In the genomic region with DNA sequence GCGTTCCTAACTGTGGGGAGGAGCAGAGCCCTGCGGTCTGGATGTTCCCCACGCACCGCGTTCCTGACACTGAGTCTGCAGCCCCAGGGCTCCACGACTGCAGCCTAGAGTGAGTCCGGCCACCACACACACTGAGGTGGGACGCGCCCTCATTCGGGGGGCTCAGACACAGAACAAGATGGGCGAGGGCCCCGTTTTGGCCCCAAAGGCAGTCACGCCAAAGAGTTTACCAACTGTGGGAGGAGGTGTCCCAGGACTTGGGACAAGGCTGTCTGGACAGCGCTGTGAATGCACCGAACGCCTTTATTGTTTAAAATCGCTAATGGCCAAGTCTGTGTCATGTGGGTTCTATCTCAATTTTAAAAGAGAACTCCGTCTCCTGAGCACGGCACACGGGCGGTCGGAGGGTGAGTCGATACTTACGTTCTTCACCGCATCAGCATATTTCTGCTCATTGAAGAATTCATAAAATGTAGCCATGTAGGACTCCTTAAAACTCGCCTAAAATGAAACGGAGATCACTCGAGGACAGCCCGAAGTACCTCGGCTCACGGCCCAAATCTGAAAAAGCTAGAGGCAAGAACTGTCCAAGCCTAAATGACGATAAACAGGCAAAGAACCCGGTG, we compare ENCODE assay signal across 21 cellular contexts. TPM values are rescaled to one million over a fixed set of nuclear protein-coding genes. Genes with fewer than 3 reads are reported as not detected.
DNase-seq lines count a peak whose midpoint lies in the region; ATAC-seq and TF ChIP-seq lines count a peak whose summit lies in the region.
"Had no signal": no experiment of that assay in that cellular context is flagged by ENCODE, and none has a peak within 500 bp of the region (broad histone marks: within the 10 kb centered on the region; RNA-seq: fewer than 3 reads in every experiment).

No MANE protein-coding gene starts in this region.

- peaks cover 5% of the 10 kb centered on the region for H3K9me1 ChIP-seq in IMR-90 (ENCODE audit: insufficient read depth, low read length)

- no peak overlapping the region for H2BK15ac ChIP-seq in IMR-90 (ENCODE audit: low read depth, low read length)

- TF ChIP-seq POLR2A in IMR-90 (IDR thresholded peaks at IDR 0.05; ENCODE audit: low read depth, low read length), result no peak

- no peak for TF ChIP-seq RAD21 in IMR-90 (IDR thresholded peaks at IDR 0.05; ENCODE audit: low read length)

- H3K36me3 ChIP-seq in IMR-90 (ENCODE audit: control insufficient read depth, insufficient read depth, low read length) (peaks cover 60% of the 10 kb centered on the region), neural progenitor cell (no peaks in the 10 kb centered on the region)

- CTCF ChIA-PET in IMR-90 (lab: Yijun Ruan, JAX), result no interaction called here

- H3K4me1 Mint-ChIP-seq in activated naive CD4-positive, alpha-beta T cell treated with anti-CD3 and anti-CD28 coated beads, Interleukin-2, amount 50 U/mL, for 24 hours, result peaks cover 4% of the 10 kb centered on the region
- no peaks in the 10 kb centered on the region for H3K4me1 Mint-ChIP-seq in glutamatergic neuron (ENCODE audit: low read depth, unreplicated experiment)
- H3K4me1 Mint-ChIP-seq in neural progenitor cell, result no peaks in the 10 kb centered on the region

- H3K9me3 Mint-ChIP-seq in activated naive CD4-positive, alpha-beta T cell treated with anti-CD3 and anti-CD28 coated beads, Interleukin-2, amount 50 U/mL, for 24 hours, result no peaks in the 10 kb centered on the region
- H3K9me3 Mint-ChIP-seq in glutamatergic neuron (ENCODE audit: unreplicated experiment) (peaks cover 11% of the 10 kb centered on the region), neural progenitor cell (no peaks in the 10 kb centered on the region)
- H3K9me3 Mint-ChIP-seq: CD4-positive, CD25-positive, alpha-beta regulatory T cell; HFFc6 had no signal

- H4K20me1 ChIP-seq in IMR-90 (ENCODE audit: insufficient read depth, low read length), result peaks cover 12% of the 10 kb centered on the region
- H4K20me1 ChIP-seq in neural progenitor cell (ENCODE audit: low read depth), result no peaks in the 10 kb centered on the region

- H3K4me3 ChIP-seq in IMR-90 (ENCODE audit: insufficient read depth, low read depth, low read length), result no peak overlapping the region
- H3K4me3 ChIP-seq in neural progenitor cell, result no peak overlapping the region

- H3K79me2 ChIP-seq in neural progenitor cell (ENCODE audit: low read depth), result no peaks in the 10 kb centered on the region

- no peak overlapping the region for H2AFZ ChIP-seq in IMR-90 (replicated peaks; ENCODE audit: low read length, poor library complexity)
- no peak overlapping the region for H2AFZ ChIP-seq in neural progenitor cell (replicated peaks)

- H3K4ac ChIP-seq in IMR-90 (ENCODE audit: low read depth, low read length), result no peak overlapping the region

- no peaks in the 10 kb centered on the region for H3K27me3 ChIP-seq in IMR-90 (ENCODE audit: control insufficient read depth, insufficient read depth, low read length)
- no peaks in the 10 kb centered on the region for H3K27me3 ChIP-seq in neural progenitor cell

- POLR2A ChIA-PET in IMR-90 (lab: Charles Lee; ENCODE audit: unreplicated experiment), result no interaction called here

- H2BK120ac ChIP-seq in IMR-90 (ENCODE audit: low read depth, low read length), result no peak overlapping the region

- no peak for DNase-seq in activated naive CD4-positive, alpha-beta T cell treated with Interleukin-2 at 50 U/mL for 16 hours
- no peak for DNase-seq in IMR-90
- DNase-seq in glutamatergic neuron, result peak; percentile 4
- no peak for DNase-seq in neural progenitor cell (ENCODE audit: low spot score)
- DNase-seq in NCI-H2107 (lab: John Stamatoyannopoulos, UW), result no peak
- no peak for DNase-seq in HPDE6-E6E7 (ENCODE audit: extremely low spot score)
- DNase-seq: AML-193; CD4-positive, CD25-positive, alpha-beta regulatory T cell; DND-41; GDM1; GOT3; HFFc6; Karpas-422; NCI-H1105 treated with DMSO at 0.1 percent for 48 hours; NCI-H1930; NCI-H2171 treated with DMSO at 0.1 percent for 48 hours; NCI-H774; SHP77 had no signal

- H2BK20ac ChIP-seq in IMR-90 (ENCODE audit: low read depth, low read length), result no peak overlapping the region

- H3K9me3 ChIP-seq in IMR-90 (ENCODE audit: control insufficient read depth, insufficient read depth, low read length) (no peaks in the 10 kb centered on the region), neural progenitor cell (ENCODE audit: low read depth) (no peaks in the 10 kb centered on the region)

- in situ Hi-C loops in IMR-90 (cut with MboI; ENCODE audit: low sequenced_read_pairs), result no loop called here

- no peak overlapping the region for H2BK5ac ChIP-seq in IMR-90 (ENCODE audit: low read depth, low read length, poor library complexity, severe bottlenecking)

- no peak overlapping the region for H3K4me3 Mint-ChIP-seq in activated naive CD4-positive, alpha-beta T cell treated with anti-CD3 and anti-CD28 coated beads, Interleukin-2, amount 50 U/mL, for 24 hours
- no peak overlapping the region for H3K4me3 Mint-ChIP-seq in glutamatergic neuron (ENCODE audit: unreplicated experiment)
- no peak overlapping the region for H3K4me3 Mint-ChIP-seq in neural progenitor cell
- H3K4me3 Mint-ChIP-seq: HFFc6 had no signal

- no peak overlapping the region for H2AK5ac ChIP-seq in IMR-90 (ENCODE audit: low read depth, low read length)

- no peak overlapping the region for H3K56ac ChIP-seq in IMR-90 (ENCODE audit: extremely low read depth, insufficient read depth, low read length)

- no peaks in the 10 kb centered on the region for H3F3A ChIP-seq in neural progenitor cell (ENCODE audit: low read depth)

- TF ChIP-seq CTCF in IMR-90 (conservative IDR thresholded peaks at IDR 0.05; ENCODE audit: low read depth, low read length), result no peak
- TF ChIP-seq CTCF in glutamatergic neuron (IDR thresholded peaks at IDR 0.05; ENCODE audit: partially characterized antibody, unreplicated experiment), result no peak
- no peak for TF ChIP-seq CTCF in neural progenitor cell (IDR thresholded peaks at IDR 0.05)

- H3K18ac ChIP-seq in IMR-90 (ENCODE audit: low read depth, low read length), result no peak overlapping the region

- H2AK9ac ChIP-seq in IMR-90 (replicated peaks; ENCODE audit: low read depth, low read length, poor library complexity), result no peak overlapping the region

- peaks cover 8% of the 10 kb centered on the region for H3K36me3 Mint-ChIP-seq in activated naive CD4-positive, alpha-beta T cell treated with anti-CD3 and anti-CD28 coated beads, Interleukin-2, amount 50 U/mL, for 24 hours
- peaks cover 10% of the 10 kb centered on the region for H3K36me3 Mint-ChIP-seq in glutamatergic neuron (ENCODE audit: unreplicated experiment)
- H3K36me3 Mint-ChIP-seq in neural progenitor cell, result peaks cover 12% of the 10 kb centered on the region

- no peaks in the 10 kb centered on the region for H3K4me1 ChIP-seq in IMR-90 (ENCODE audit: control insufficient read depth, insufficient read depth, low read length)
- no peaks in the 10 kb centered on the region for H3K4me1 ChIP-seq in neural progenitor cell

- H3K27me3 Mint-ChIP-seq in activated naive CD4-positive, alpha-beta T cell treated with anti-CD3 and anti-CD28 coated beads, Interleukin-2, amount 50 U/mL, for 24 hours, result no peaks in the 10 kb centered on the region
- H3K27me3 Mint-ChIP-seq in glutamatergic neuron (ENCODE audit: unreplicated experiment), result peaks cover 6% of the 10 kb centered on the region
- no peaks in the 10 kb centered on the region for H3K27me3 Mint-ChIP-seq in neural progenitor cell (ENCODE audit: insufficient read depth, low read depth)
- H3K27me3 Mint-ChIP-seq: CD4-positive, CD25-positive, alpha-beta regulatory T cell had no signal

- no peak overlapping the region for H4K8ac ChIP-seq in IMR-90 (ENCODE audit: low read depth in 2 of 2, low read length in 2 of 2)

- H3K14ac ChIP-seq in IMR-90 (replicated peaks; ENCODE audit: low read depth, low read length), result no peak overlapping the region

- H3K27ac ChIP-seq in IMR-90 (ENCODE audit: insufficient read depth, low read length) (no peak overlapping the region), neural progenitor cell (no peak overlapping the region)

- intact Hi-C loops in IMR-90 (cut with micrococcal nuclease), result no loop called here

- WGBS in IMR-90 (ENCODE audit: extremely low coverage in 2 of 2, insufficient read length in 1 of 2), 2 experiments, result 95% methylated on average over 15 of the region's 33 CpGs; no CpG with 5 or more reads in 1 of the 2 experiments

- no peak overlapping the region for H4K5ac ChIP-seq in IMR-90 (ENCODE audit: low read depth, low read length)

- dilution Hi-C loops in IMR-90 (cut with HindIII; ENCODE audit: low sequenced_read_pairs, unreplicated experiment), result no loop called here

- ATAC-seq in IMR-90 (ENCODE audit: low read depth), result no peak
- no peak for ATAC-seq in HG03045 (IDR thresholded peaks at IDR 0.05; ENCODE audit: unreplicated experiment)

- H3K23ac ChIP-seq in IMR-90 (ENCODE audit: low read depth, low read length), result no peak overlapping the region

- peak overlapping the region; percentile 51 for H3K27ac Mint-ChIP-seq in activated naive CD4-positive, alpha-beta T cell treated with anti-CD3 and anti-CD28 coated beads, Interleukin-2, amount 50 U/mL, for 24 hours
- H3K27ac Mint-ChIP-seq in glutamatergic neuron (ENCODE audit: unreplicated experiment), result no peak overlapping the region
- H3K27ac Mint-ChIP-seq in neural progenitor cell, result peak overlapping the region; percentile 72
- H3K27ac Mint-ChIP-seq: CD4-positive, CD25-positive, alpha-beta regulatory T cell; HFFc6 had no signal

- H3K79me1 ChIP-seq in IMR-90 (ENCODE audit: low read depth in 1 of 2, low read length in 2 of 2), result peaks cover 9 to 41% of the 10 kb centered on the region in 2 experiments; a peak in 3 of 4 replicates

- H3K9ac ChIP-seq in IMR-90 (ENCODE audit: low read depth, low read length) (no peak overlapping the region), neural progenitor cell (no peak overlapping the region)

- H3K4me2 ChIP-seq in IMR-90 (ENCODE audit: low read depth, low read length) (no peak overlapping the region), neural progenitor cell (no peak overlapping the region)

- no TSS peak for BruUV-seq in IMR-90 (replicated peaks; lab: Mats Ljungman, UMichigan)

- H4K91ac ChIP-seq in IMR-90 (ENCODE audit: insufficient read depth, low read depth, low read length), result no peak overlapping the region

TF ChIP-seq in IMR-90, 13 proteins besides CTCF, POLR2A, EP300 and RAD21 (continues in another document):
- TF ChIP-seq SMC3 (IDR thresholded peaks at IDR 0.05; ENCODE audit: low read depth, low read length), result no peak
- no peak for TF ChIP-seq MXI1 (IDR thresholded peaks at IDR 0.05; ENCODE audit: borderline replicate concordance, low read depth, low read length)

RNA-seq across cellular contexts. Expression of gene C13orf46, which starts 35.2 kb away (rescaled TPM):
- total RNA-seq in IMR-90 (2012; rRNA removed), result under 0.01 TPM in 2 replicates
- 2.1 and 2.5 TPM in 2 replicates for polyA plus RNA-seq in IMR-90 (2012; rRNA removed)
- polyA plus RNA-seq in IMR-90 (2012; cell fraction: cytosol; rRNA removed), result 1.7 and 1.8 TPM in 2 replicates
- polyA plus RNA-seq in IMR-90 (2012; cell fraction: nucleus; rRNA removed; ENCODE audit: low replicate concordance), result 8.9 and 10.0 TPM in 2 replicates
- 0.71 TPM for total RNA-seq in glutamatergic neuron (ENCODE audit: unreplicated experiment)
- not detected in 2 replicates for total RNA-seq in neural progenitor cell (ENCODE audit: low replicate concordance)
- total RNA-seq: NCI-H460 had no signal
